Comparison of ENCODE assay signal across 29 cellular contexts in the genomic region with DNA sequence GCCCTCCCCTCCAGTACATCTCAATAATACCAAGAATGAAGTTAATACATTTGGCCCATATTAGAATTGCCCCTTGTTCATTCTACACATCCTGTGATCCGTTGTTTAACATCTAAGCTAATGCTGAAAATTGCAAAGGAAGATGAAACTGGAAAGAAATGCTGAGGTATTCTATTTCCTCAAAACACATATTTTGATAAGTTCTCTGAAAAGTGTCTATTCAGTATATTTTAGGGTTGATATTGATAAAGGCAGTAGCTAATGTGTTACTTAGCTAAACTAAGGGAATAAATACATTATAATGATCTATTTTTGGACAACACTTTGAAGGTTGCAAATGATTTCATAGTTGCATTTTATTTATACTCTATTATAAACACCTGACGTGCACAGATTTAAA.
"Had no signal": no experiment of that assay in that cellular context is flagged by ENCODE, and none has a peak within 500 bp of the region (broad histone marks: within the 10 kb centered on the region; RNA-seq: fewer than 3 reads in every experiment).

No MANE protein-coding gene starts in this region.

- H3K79me2 ChIP-seq: parathyroid adenoma had no signal

- H3K27me3 ChIP-seq: neural progenitor cell, ovary, spleen, suprapubic skin, testis, tibial artery, transverse colon, upper lobe of right lung, vagina had no signal

- H3K36me3 ChIP-seq: neural progenitor cell, ovary, spleen, suprapubic skin, tibial artery, transverse colon, upper lobe of right lung, vagina had no signal

- H3K4me2 ChIP-seq: neural progenitor cell, smooth muscle cell had no signal

- H3K4me3 ChIP-seq: neural progenitor cell, ovary, psoas muscle, skin epidermis, smooth muscle cell, spleen, suprapubic skin, testis, tibial artery, transverse colon, upper lobe of right lung, vagina had no signal

- DNase-seq: naive thymus-derived CD4-positive, alpha-beta T cell; natural killer cell; occipital lobe; ovary; posterior cingulate gyrus; psoas muscle; right cardiac atrium; spleen; stimulated activated CD4-positive, alpha-beta T cell treated with anti-CD3 and anti-CD28 coated beads, Interleukin-12 subunit alpha, Interleukin-12 subunit beta, amount 100 ng/mL, for 4 hours; stimulated activated CD4-positive, alpha-beta T cell treated with anti-CD3 and anti-CD28 coated beads, Interleukin-1b, Interleukin-23, amount 100 ng/mL, for 48 hours; stimulated activated CD4-positive, alpha-beta T cell treated with anti-CD3 and anti-CD28 coated beads, Interleukin-4, amount 100 ng/mL, for 1 hour; stimulated activated CD4-positive, alpha-beta T cell treated with anti-CD3 and anti-CD28 coated beads, Interleukin-4, amount 100 ng/mL, for 4 hours; stimulated activated CD8-positive, alpha-beta memory T cell treated with anti-CD3 and anti-CD28 coated beads, Interleukin-4, amount 100 ng/mL, for 48 hours; stimulated activated naive CD4-positive, alpha-beta T cell; stimulated activated naive CD8-positive, alpha-beta T cell treated with anti-CD3 and anti-CD28 coated beads, Interleukin-15, amount 100 ng/mL, for 72 hours; stimulated activated naive CD8-positive, alpha-beta T cell treated with anti-CD3 and anti-CD28 coated beads, Interleukin-15, Interleukin-2, amounts not matched to agents 100 U/mL and 50 U/mL, for 24 hours; substantia nigra; testis; tibial artery; transverse colon; upper lobe of right lung had no signal

- H2AFZ ChIP-seq: neural progenitor cell, parathyroid adenoma had no signal

- H3K9me3 ChIP-seq: ovary, psoas muscle, suprapubic skin, testis, tibial artery, transverse colon, vagina had no signal

- H3K4me1 ChIP-seq: neural progenitor cell, parathyroid adenoma, psoas muscle, spleen, suprapubic skin, testis, tibial artery, transverse colon, upper lobe of right lung, vagina had no signal

- H3K27ac ChIP-seq: neural progenitor cell, ovary, parathyroid adenoma, psoas muscle, skin epidermis, spleen, suprapubic skin, testis, tibial artery, transverse colon, upper lobe of right lung, vagina had no signal

- H3K9ac ChIP-seq: neural progenitor cell, parathyroid adenoma had no signal

- ATAC-seq: naive thymus-derived CD4-positive, alpha-beta T cell; natural killer cell; psoas muscle; right cardiac atrium; sciatic nerve; stimulated activated memory B cell treated with anti-CD40 and anti-IgM and Interleukin-4, amounts not matched to agents 10 μg/mL and 1 μg/mL and 100 μg/mL, for 72 hours; stimulated activated naive CD8-positive, alpha-beta T cell treated with anti-CD3 and anti-CD28 coated beads, Interleukin-15, amount 100 ng/mL, for 72 hours; stimulated activated naive CD8-positive, alpha-beta T cell treated with anti-CD3 and anti-CD28 coated beads, Interleukin-15, Interleukin-2, amounts not matched to agents 100 U/mL and 50 U/mL, for 24 hours; upper lobe of right lung had no signal
